26 cellular contexts compared by ENCODE assay signal in genomic region chr1:84429231-84429630, GRCh38. TPM values are rescaled to one million over a fixed set of nuclear protein-coding genes. Genes with fewer than 3 reads are reported as not detected.
DNase-seq lines count a peak whose midpoint lies in the region; ATAC-seq and TF ChIP-seq lines count a peak whose summit lies in the region.
"Had no signal": no experiment of that assay in that cellular context is flagged by ENCODE, and none has a peak within 500 bp of the region (broad histone marks: within the 10 kb centered on the region; RNA-seq: fewer than 3 reads in every experiment).

No MANE protein-coding gene starts in this region.

- H3K27me3 Mint-ChIP-seq in Calu3 (ENCODE audit: unreplicated experiment) (no peaks in the 10 kb centered on the region), nephron progenitor cell (ENCODE audit: low read depth, poor library complexity) (peaks cover 4% of the 10 kb centered on the region), type B pancreatic cell (no peaks in the 10 kb centered on the region)
- H3K27me3 Mint-ChIP-seq in dendritic cell treated with granulocyte-macrophage colony-stimulating factor and Interleukin-4, amounts not matched to agents 40 ng/mL and 50 ng/mL, for 4 days, result no peaks in the 10 kb centered on the region
- H3K27me3 Mint-ChIP-seq in activated CD4-positive, alpha-beta T cell treated with anti-CD3 and anti-CD28 coated beads for 36 hours, result no peaks in the 10 kb centered on the region
- H3K27me3 Mint-ChIP-seq: CD4-positive, alpha-beta T cell had no signal

- H3K36me3 Mint-ChIP-seq in Calu3 (ENCODE audit: insufficient read depth, unreplicated experiment) (peaks cover 4% of the 10 kb centered on the region), nephron progenitor cell (ENCODE audit: low read depth) (peaks cover 16% of the 10 kb centered on the region), type B pancreatic cell (peaks cover 11% of the 10 kb centered on the region)
- no peaks in the 10 kb centered on the region for H3K36me3 Mint-ChIP-seq in dendritic cell treated with granulocyte-macrophage colony-stimulating factor and Interleukin-4, amounts not matched to agents 40 ng/mL and 50 ng/mL, for 4 days (ENCODE audit: low read depth)
- H3K36me3 Mint-ChIP-seq in activated CD4-positive, alpha-beta T cell treated with anti-CD3 and anti-CD28 coated beads for 36 hours (ENCODE audit: low read depth), result no peaks in the 10 kb centered on the region
- H3K36me3 Mint-ChIP-seq: CD8-positive, alpha-beta T cell had no signal

- TF ChIP-seq CTCF in Calu3 (IDR thresholded peaks at IDR 0.05; ENCODE audit: unreplicated experiment) (no peak), nephron progenitor cell (IDR thresholded peaks at IDR 0.05) (no peak), type B pancreatic cell (conservative IDR thresholded peaks at IDR 0.05) (no peak)

- peaks cover 33% of the 10 kb centered on the region for H3K4me1 Mint-ChIP-seq in Calu3 (ENCODE audit: low read depth, unreplicated experiment)
- peaks cover 37% of the 10 kb centered on the region for H3K4me1 Mint-ChIP-seq in dendritic cell treated with granulocyte-macrophage colony-stimulating factor and Interleukin-4, amounts not matched to agents 40 ng/mL and 50 ng/mL, for 4 days (ENCODE audit: low read depth)
- H3K4me1 Mint-ChIP-seq in nephron progenitor cell, result peaks cover 23% of the 10 kb centered on the region
- H3K4me1 Mint-ChIP-seq in type B pancreatic cell (ENCODE audit: unreplicated experiment), result peaks cover 8% of the 10 kb centered on the region
- peaks cover 11% of the 10 kb centered on the region for H3K4me1 Mint-ChIP-seq in activated CD4-positive, alpha-beta T cell treated with anti-CD3 and anti-CD28 coated beads for 36 hours

- POLR2A ChIA-PET in activated CD4-positive, alpha-beta T cell treated with anti-CD3 and anti-CD28 coated beads for 36 hours (lab: Charles Lee), result no interaction called here

- ATAC-seq in activated CD4-positive, alpha-beta T cell treated with anti-CD3 and anti-CD28 coated beads for 36 hours, result no peak
- ATAC-seq: CD8-positive, alpha-beta T cell had no signal

- no TSS peak for BruUV-seq in Calu3 (replicated peaks; lab: Mats Ljungman, UMichigan)

- CTCF ChIA-PET in Calu3 (lab: Charles Lee), result no interaction called here
- CTCF ChIA-PET in activated CD4-positive, alpha-beta T cell treated with anti-CD3 and anti-CD28 coated beads for 36 hours (lab: Charles Lee), result interaction anchor here (0.7 kb wide), 1 partner anchor 312 kb away, joined by 3 read pairs; no protein-coding TSS in a partner anchor

- H3K27ac Mint-ChIP-seq in Calu3 (ENCODE audit: unreplicated experiment) (peak overlapping the region; percentile 43), nephron progenitor cell (peak overlapping the region; percentile 41), type B pancreatic cell (no peak overlapping the region)
- H3K27ac Mint-ChIP-seq in dendritic cell treated with granulocyte-macrophage colony-stimulating factor and Interleukin-4, amounts not matched to agents 40 ng/mL and 50 ng/mL, for 4 days, result peak overlapping the region; percentile 30
- no peak overlapping the region for H3K27ac Mint-ChIP-seq in activated CD4-positive, alpha-beta T cell treated with anti-CD3 and anti-CD28 coated beads for 36 hours
- H3K27ac Mint-ChIP-seq: CD4-positive, alpha-beta T cell; CD8-positive, alpha-beta T cell had no signal

- H3K4me3 Mint-ChIP-seq in Calu3 (ENCODE audit: low read depth, unreplicated experiment) (no peak overlapping the region), nephron progenitor cell (no peak overlapping the region), type B pancreatic cell (peak overlapping the region; percentile 5)
- no peak overlapping the region for H3K4me3 Mint-ChIP-seq in dendritic cell treated with granulocyte-macrophage colony-stimulating factor and Interleukin-4, amounts not matched to agents 40 ng/mL and 50 ng/mL, for 4 days
- no peak overlapping the region for H3K4me3 Mint-ChIP-seq in activated CD4-positive, alpha-beta T cell treated with anti-CD3 and anti-CD28 coated beads for 36 hours
- H3K4me3 Mint-ChIP-seq: CD14-positive monocyte; CD4-positive, alpha-beta T cell; CD8-positive, alpha-beta T cell had no signal

- intact Hi-C loops in Calu3 (cut with micrococcal nuclease; ENCODE audit: unreplicated experiment), result no loop called here
- intact Hi-C loops in dendritic cell treated with granulocyte-macrophage colony-stimulating factor and Interleukin-4, amounts not matched to agents 40 ng/mL and 50 ng/mL, for 4 days (cut with micrococcal nuclease), result no loop called here
- intact Hi-C loops in activated CD4-positive, alpha-beta T cell treated with anti-CD3 and anti-CD28 coated beads for 36 hours (cut with DNase I, micrococcal nuclease), result no loop called here

- H3K9me3 Mint-ChIP-seq in Calu3 (ENCODE audit: low read depth, unreplicated experiment) (peaks cover 6% of the 10 kb centered on the region), nephron progenitor cell (peaks cover 19% of the 10 kb centered on the region), type B pancreatic cell (peaks cover 13% of the 10 kb centered on the region)
- no peaks in the 10 kb centered on the region for H3K9me3 Mint-ChIP-seq in dendritic cell treated with granulocyte-macrophage colony-stimulating factor and Interleukin-4, amounts not matched to agents 40 ng/mL and 50 ng/mL, for 4 days
- H3K9me3 Mint-ChIP-seq in activated CD4-positive, alpha-beta T cell treated with anti-CD3 and anti-CD28 coated beads for 36 hours (ENCODE audit: low read depth), result peaks cover 5% of the 10 kb centered on the region

- no peak for DNase-seq in Calu3
- DNase-seq in nephron progenitor cell, result no peak
- no peak for DNase-seq in type B pancreatic cell (ENCODE audit: extremely low spot score, unreplicated experiment)
- DNase-seq in stimulated activated naive CD4-positive, alpha-beta T cell treated with Interleukin-2 at 50 U/mL for 16 hours (lab: John Stamatoyannopoulos, UW), result no peak
- no peak for DNase-seq in inferior parietal cortex (ENCODE audit: extremely low spot score)
- DNase-seq in NCI-H82 treated with DMSO at 0.1 percent for 48 hours (lab: John Stamatoyannopoulos, UW; ENCODE audit: unreplicated experiment), result no peak
- DNase-seq in activated CD4-positive, alpha-beta T cell treated with anti-CD3 and anti-CD28 coated beads for 36 hours, result no peak
- DNase-seq: 8988T; ACHN; BE2C; C1 segment of cervical spinal cord; Caco-2; CD4-positive, alpha-beta T cell; CD8-positive, alpha-beta T cell; DMS 273 treated with DMSO at 0.1 percent for 48 hours; DMS153; DMS53; DMS79; DND-41; EL; GDM1 had no signal

RNA-seq across cellular contexts. Expression of gene DNASE2B, which starts 30.9 kb away (rescaled TPM):
- total RNA-seq in Calu3 (2022) (not detected in 2 replicates), type B pancreatic cell (ENCODE audit: low replicate concordance) (not detected in 2 replicates)
- not detected for total RNA-seq in activated CD4-positive, alpha-beta T cell treated with anti-CD3 and anti-CD28 coated beads for 36 hours
- total RNA-seq: A673; Caco-2; CD4-positive, alpha-beta T cell; CD8-positive, alpha-beta T cell; Daoy; G401 had no signal

RNA-seq across cellular contexts. Expression of gene RPF1, which starts 49.8 kb away (rescaled TPM):
- total RNA-seq in Calu3 (2022), result 33.6 TPM in 2 replicates
- total RNA-seq in type B pancreatic cell (ENCODE audit: low replicate concordance), result 29.5 and 34.1 TPM in 2 replicates
- total RNA-seq in activated CD4-positive, alpha-beta T cell treated with anti-CD3 and anti-CD28 coated beads for 36 hours, result 10 to 100 TPM; 59.1 to 70.2 TPM

Comparison
In these comparisons a context has a peak if more than half of its experiments do, and no peak if none do; other contexts are left out.
1. H3K27ac Mint-ChIP-seq: peak in Calu3 (single experiment), dendritic cell treated with granulocyte-macrophage colony-stimulating factor and Interleukin-4, amounts not matched to agents 40 ng/mL and 50 ng/mL, for 4 days (single experiment) and nephron progenitor cell (single experiment); none in type B pancreatic cell (single experiment) and activated CD4-positive, alpha-beta T cell treated with anti-CD3 and anti-CD28 coated beads for 36 hours (single experiment).